ENCODE assay signal across 27 cellular contexts in the genomic region with DNA sequence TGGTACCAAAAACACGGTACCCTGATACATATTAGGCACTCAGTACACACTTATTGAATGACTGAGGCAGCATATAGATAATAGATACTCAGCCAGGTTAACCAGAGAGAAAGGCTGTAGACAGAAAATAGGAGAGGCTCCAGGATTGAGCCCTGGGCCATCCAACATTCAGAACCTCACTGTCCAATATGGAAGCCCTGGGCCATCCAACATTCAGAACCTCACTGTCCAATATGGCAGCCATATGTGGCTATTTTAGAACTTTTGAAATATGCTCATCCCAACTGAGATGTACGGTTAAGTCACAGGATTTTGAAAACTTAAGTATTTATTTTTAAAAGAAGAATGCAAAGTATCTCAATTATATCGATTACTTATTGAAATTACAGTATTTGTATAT.
"Had no signal": no experiment of that assay in that cellular context is flagged by ENCODE, and none has a peak within 500 bp of the region (broad histone marks: within the 10 kb centered on the region; RNA-seq: fewer than 3 reads in every experiment).

No MANE protein-coding gene starts in this region.

- DNase-seq: hippocampal formation; kidney glomerular epithelial cell; left cardiac atrium; left ventricle myocardium superior; lower lobe of right lung; mammary epithelial cell; mesenchymal stem cell; naive B cell; natural killer cell; nucleus accumbens; pancreas; posterior cingulate gyrus; retina; right cardiac atrium; sigmoid colon; small intestine; spleen; stimulated activated CD4-positive, alpha-beta T cell treated with anti-CD3 and anti-CD28 coated beads, Interleukin-4, amount 100 ng/mL, for 24 hours; stimulated activated naive CD4-positive, alpha-beta T cell; uterus had no signal

- FAIRE-seq: keratinocyte, pancreas, small intestine had no signal

- H3K4me1 ChIP-seq: lower lobe of right lung, pancreas, prostate gland, spleen, uterus had no signal

- H3K27ac ChIP-seq: lower lobe of right lung, pancreas, prostate gland, sigmoid colon, spleen, suprapubic skin, thoracic aorta, tibial nerve, uterus had no signal

- ATAC-seq: left cardiac atrium; left lobe of liver; left ventricle myocardium superior; lower lobe of right lung; natural killer cell; pancreas; right cardiac atrium; stimulated activated effector memory CD8-positive, alpha-beta T cell treated with anti-CD3 and anti-CD28 coated beads, Interleukin-12 subunit alpha, Interleukin-12 subunit beta, amount 100 ng/mL, for 72 hours had no signal

- H3K27me3 ChIP-seq: pancreas, tibial nerve, uterus had no signal

- H3K4me3 ChIP-seq: lower lobe of right lung, pancreas, prostate gland, sigmoid colon, spleen, suprapubic skin, thoracic aorta, tibial nerve, uterus had no signal

- H3K36me3 ChIP-seq: lower lobe of right lung, pancreas, prostate gland, sigmoid colon, spleen, suprapubic skin, thoracic aorta, tibial nerve, uterus had no signal

- H3K9me3 ChIP-seq: lower lobe of right lung, pancreas, prostate gland, sigmoid colon, spleen, suprapubic skin, thoracic aorta, tibial nerve, uterus had no signal
